9 cellular contexts compared by ENCODE assay signal in the genomic region with DNA sequence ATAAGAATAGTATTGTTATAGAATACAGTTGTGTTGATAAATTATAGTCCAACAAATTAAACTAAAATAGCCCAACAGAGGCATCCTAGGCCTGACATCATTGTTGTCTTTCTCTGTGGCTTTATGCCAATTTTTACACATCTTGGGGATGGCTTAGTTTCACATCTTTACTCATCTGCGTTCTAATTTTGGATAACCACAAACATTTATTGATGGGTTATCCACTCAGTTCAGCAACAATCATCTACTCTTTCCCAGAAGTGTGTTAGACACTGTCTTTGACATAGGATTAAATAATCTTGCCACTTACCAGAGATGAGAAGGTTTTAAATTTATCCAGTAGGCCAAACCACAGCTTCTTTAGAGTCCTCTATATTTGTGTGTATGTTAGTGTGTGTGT.
DNase-seq lines count a peak whose midpoint lies in the region; TF ChIP-seq lines count a peak whose summit lies in the region.
"Had no signal": no experiment of that assay in that cellular context is flagged by ENCODE, and none has a peak within 500 bp of the region (broad histone marks: within the 10 kb centered on the region; RNA-seq: fewer than 3 reads in every experiment).

No MANE protein-coding gene starts in this region.

- peak overlapping the region; percentile 29 for H3K4me2 ChIP-seq in GM23248 (ENCODE audit: unreplicated experiment)

- DNase-seq in GM23248 (peak; percentile 41), SJCRH30 (peak in 1 of 2 experiments; percentile 40), kidney tubule cell (ENCODE audit: low spot score) (peak; percentile 38), suprapubic skin (ENCODE audit: low spot score in 2 of 2) (no peak), anterior cingulate cortex (lab: John Stamatoyannopoulos, UW) (no peak), epidermal melanocyte (ENCODE audit: insufficient read length, low spot score) (no peak)
- no peak for DNase-seq in activated CD4-positive, alpha-beta T cell treated with anti-CD3 and anti-CD28 coated beads for 4 hours
- DNase-seq: NCI-H1694; stimulated activated CD4-positive, alpha-beta T cell treated with anti-CD3 and anti-CD28 coated beads, Interleukin-4, amount 100 ng/mL, for 4 hours had no signal

- TF ChIP-seq EP300 in suprapubic skin (IDR thresholded peaks at IDR 0.05): no peak

- in situ Hi-C loops in GM23248 (cut with MboI): no loop called here

- H3F3A ChIP-seq in GM23248 (ENCODE audit: insufficient read depth): peaks cover 46% of the 10 kb centered on the region

- H3K9ac ChIP-seq in GM23248: no peak overlapping the region

- H3K9me2 ChIP-seq in GM23248 (ENCODE audit: insufficient read depth): no peaks in the 10 kb centered on the region

- no peaks in the 10 kb centered on the region for H3K9me3 ChIP-seq in GM23248 (ENCODE audit: low read depth)
- 0 out of 2 replicates have a peak, but pooled peaks cover 2% of the 10 kb centered on the region for H3K9me3 ChIP-seq in SJCRH30 (replicated peaks)
- H3K9me3 ChIP-seq in suprapubic skin: no peaks in the 10 kb centered on the region

- TF ChIP-seq POLR2A in suprapubic skin (IDR thresholded peaks at IDR 0.05): no peak

- H3K4me3 ChIP-seq in GM23248: no peak overlapping the region
- no peak overlapping the region for H3K4me3 ChIP-seq in SJCRH30
- H3K4me3 ChIP-seq in suprapubic skin: no peak overlapping the region

- 28 to 52% methylated on average over 1 of the region's 1 CpG for WGBS in GM23248 (ENCODE audit: low coverage in 1 of 2, low lambda C conversion rate in 2 of 2, missing lambda C conversion rate in 2 of 2), 2 experiments
- 25% methylated on average over 1 of the region's 1 CpG for WGBS in suprapubic skin

- peak overlapping the region; percentile 47 for H3K27ac ChIP-seq in GM23248
- H3K27ac ChIP-seq in SJCRH30: peak overlapping the region; percentile 90
- peak overlapping the region; percentile 67 for H3K27ac ChIP-seq in suprapubic skin

- TF ChIP-seq CTCF in suprapubic skin (IDR thresholded peaks at IDR 0.05): no peak

- H2AFZ ChIP-seq in GM23248: no peak overlapping the region

- no peaks in the 10 kb centered on the region for H3K79me2 ChIP-seq in GM23248 (ENCODE audit: insufficient read depth)

- H3K27me3 ChIP-seq in GM23248 (replicated peaks; ENCODE audit: insufficient read depth): no peaks in the 10 kb centered on the region
- no peaks in the 10 kb centered on the region for H3K27me3 ChIP-seq in SJCRH30
- no peaks in the 10 kb centered on the region for H3K27me3 ChIP-seq in suprapubic skin

- H3K4me1 ChIP-seq in GM23248 (ENCODE audit: insufficient read depth): peaks cover 56% of the 10 kb centered on the region
- peaks cover 61% of the 10 kb centered on the region for H3K4me1 ChIP-seq in SJCRH30
- H3K4me1 ChIP-seq in suprapubic skin: peaks cover 26% of the 10 kb centered on the region

- H4K20me1 ChIP-seq in GM23248 (ENCODE audit: insufficient read depth): no peaks in the 10 kb centered on the region

- H3K36me3 ChIP-seq in GM23248 (ENCODE audit: low read depth) (no peaks in the 10 kb centered on the region), SJCRH30 (no peaks in the 10 kb centered on the region), suprapubic skin (no peaks in the 10 kb centered on the region)

Comparison
In these comparisons a context has a peak if more than half of its experiments do, and no peak if none do; other contexts are left out.
1. DNase-seq: peak in GM23248 (single experiment) and kidney tubule cell (single experiment); none in suprapubic skin (0 of 2), anterior cingulate cortex (0 of 58), epidermal melanocyte (single experiment) and activated CD4-positive, alpha-beta T cell treated with anti-CD3 and anti-CD28 coated beads for 4 hours (0 of 2).
2. Peak in every context shown above with its lines, with median percentiles within 50 percentile points of each other: H3K27ac ChIP-seq.